ENCODE assay signal across 13 cellular contexts in genomic region chr10:34407227-34407626, GRCh38.
A peak's percentile ranks its signal among the peaks of the same experiment; 100 is the strongest.
DNase-seq lines count a peak whose midpoint lies in the region; ATAC-seq and TF ChIP-seq lines count a peak whose summit lies in the region.
"Had no signal": no experiment of that assay in that cellular context is flagged by ENCODE, and none has a peak within 500 bp of the region (broad histone marks: within the 10 kb centered on the region; RNA-seq: fewer than 3 reads in every experiment).

No MANE protein-coding gene starts in this region.

- peak; percentile 44 for ATAC-seq in Right ventricle myocardium inferior
- ATAC-seq in SK-N-SH treated with all-trans-retinoic acid at 6 μM for 48 hours, result peak; percentile 53
- peak; percentile 59 to 67 for ATAC-seq in right cardiac atrium

- H3K27ac ChIP-seq in right atrium auricular region, result no peak overlapping the region
- no peak overlapping the region for H3K27ac ChIP-seq in right cardiac atrium (ENCODE audit: low read length)
- no peak overlapping the region for H3K27ac ChIP-seq in RWPE1
- H3K27ac ChIP-seq: adrenal gland, epithelial cell of prostate had no signal

- H3K9me3 Mint-ChIP-seq in activated CD4-positive, alpha-beta memory T cell treated with anti-CD3 and anti-CD28 coated beads for 36 hours, result no peaks in the 10 kb centered on the region
- peaks cover 4% of the 10 kb centered on the region for H3K9me3 Mint-ChIP-seq in type B pancreatic cell

- no peaks in the 10 kb centered on the region for H3K9me3 ChIP-seq in right atrium auricular region
- no peaks in the 10 kb centered on the region for H3K9me3 ChIP-seq in right cardiac atrium (ENCODE audit: control insufficient read depth, low read length)
- H3K9me3 ChIP-seq: adrenal gland had no signal

- no peaks in the 10 kb centered on the region for H3K4me1 Mint-ChIP-seq in activated CD4-positive, alpha-beta memory T cell treated with anti-CD3 and anti-CD28 coated beads for 36 hours (ENCODE audit: low read depth)
- H3K4me1 Mint-ChIP-seq in type B pancreatic cell (ENCODE audit: unreplicated experiment), result peaks cover 46% of the 10 kb centered on the region

- H3K27me3 Mint-ChIP-seq in activated CD4-positive, alpha-beta memory T cell treated with anti-CD3 and anti-CD28 coated beads for 36 hours, result peaks cover 8% of the 10 kb centered on the region
- H3K27me3 Mint-ChIP-seq in type B pancreatic cell, result no peaks in the 10 kb centered on the region

- H3K36me3 ChIP-seq in right atrium auricular region, result no peaks in the 10 kb centered on the region
- H3K36me3 ChIP-seq: adrenal gland had no signal

- POLR2A ChIA-PET in activated CD4-positive, alpha-beta memory T cell treated with anti-CD3 and anti-CD28 coated beads for 36 hours (lab: Charles Lee), result no interaction called here
- POLR2A ChIA-PET in RWPE1 (lab: Yijun Ruan, JAX; ENCODE audit: low non-redundant PET), result no interaction called here

- H3K4me3 ChIP-seq in right atrium auricular region (no peak overlapping the region), right cardiac atrium (ENCODE audit: low read length) (no peak overlapping the region)
- H3K4me3 ChIP-seq: adrenal gland had no signal

- CTCF ChIA-PET in activated CD4-positive, alpha-beta memory T cell treated with anti-CD3 and anti-CD28 coated beads for 36 hours (lab: Charles Lee), result no interaction called here
- CTCF ChIA-PET in RWPE1 (lab: Yijun Ruan, JAX), result no interaction called here

- no peak overlapping the region for H3K27ac Mint-ChIP-seq in activated CD4-positive, alpha-beta memory T cell treated with anti-CD3 and anti-CD28 coated beads for 36 hours
- no peak overlapping the region for H3K27ac Mint-ChIP-seq in type B pancreatic cell

- WGBS in right cardiac atrium, result 53% methylated on average over 5 of the region's 5 CpGs

- H3K27me3 ChIP-seq in right atrium auricular region (no peaks in the 10 kb centered on the region), right cardiac atrium (ENCODE audit: control insufficient read depth, insufficient read depth) (no peaks in the 10 kb centered on the region)
- H3K27me3 ChIP-seq: adrenal gland had no signal

- peaks cover 0 to 5% of the 10 kb centered on the region in 2 donors for H3K4me1 ChIP-seq in right atrium auricular region
- peaks cover 5% of the 10 kb centered on the region for H3K4me1 ChIP-seq in right cardiac atrium (ENCODE audit: control insufficient read depth, insufficient read depth, low read length)

- no peak overlapping the region for H3K4me3 Mint-ChIP-seq in activated CD4-positive, alpha-beta memory T cell treated with anti-CD3 and anti-CD28 coated beads for 36 hours
- no peak overlapping the region for H3K4me3 Mint-ChIP-seq in type B pancreatic cell

- intact Hi-C loops in Right ventricle myocardium inferior (cut with DNase I), result no loop called here
- intact Hi-C loops in right cardiac atrium (cut with DNase I), result no loop called here
- intact Hi-C loops in activated CD4-positive, alpha-beta memory T cell treated with anti-CD3 and anti-CD28 coated beads for 36 hours (cut with micrococcal nuclease), result no loop called here

- no peaks in the 10 kb centered on the region for H3K36me3 Mint-ChIP-seq in activated CD4-positive, alpha-beta memory T cell treated with anti-CD3 and anti-CD28 coated beads for 36 hours
- peaks cover 6% of the 10 kb centered on the region for H3K36me3 Mint-ChIP-seq in type B pancreatic cell

- no peak for TF ChIP-seq CTCF in right atrium auricular region (IDR thresholded peaks at IDR 0.05)
- no peak for TF ChIP-seq CTCF in type B pancreatic cell (conservative IDR thresholded peaks at IDR 0.05)
- no peak for TF ChIP-seq CTCF in RWPE1 (conservative IDR thresholded peaks at IDR 0.05; ENCODE audit: low read depth)

- DNase-seq in Right ventricle myocardium inferior (ENCODE audit: missing footprints), result no peak
- DNase-seq in right atrium auricular region (ENCODE audit: low spot score), result no peak
- peak; percentile 21 to 43 (median 30) for DNase-seq in right cardiac atrium
- DNase-seq in NCI-H2196 (lab: John Stamatoyannopoulos, UW; ENCODE audit: unreplicated experiment), result no peak
- no peak for DNase-seq in activated CD4-positive, alpha-beta memory T cell treated with anti-CD3 and anti-CD28 coated beads for 36 hours
- no peak for DNase-seq in type B pancreatic cell (ENCODE audit: extremely low spot score, unreplicated experiment)
- no peak for DNase-seq in RWPE1 (ENCODE audit: low spot score)
- DNase-seq: NCI-H2081 treated with DMSO at 0.1 percent for 48 hours; nucleus accumbens; stimulated activated CD4-positive, alpha-beta T cell treated with anti-CD3 and anti-CD28 coated beads, Interleukin-4, amount 100 ng/mL, for 1 hour had no signal

TF ChIP-seq in SK-N-SH treated with all-trans-retinoic acid at 6 μM for 48 hours, 23 proteins besides CTCF, POLR2A, EP300 and RAD21:
- TF ChIP-seq ZNF70 (CRISPR knock-in tag; IDR thresholded peaks at IDR 0.05) (no peak), TOX (CRISPR knock-in tag; IDR thresholded peaks at IDR 0.05; ENCODE audit: borderline replicate concordance) (no peak), RARB (CRISPR knock-in tag; IDR thresholded peaks at IDR 0.05) (no peak), TCF4 (CRISPR knock-in tag; IDR thresholded peaks at IDR 0.05; ENCODE audit: borderline replicate concordance) (no peak), ZFP3 (CRISPR knock-in tag; IDR thresholded peaks at IDR 0.05) (no peak), ESRRG (CRISPR knock-in tag; IDR thresholded peaks at IDR 0.05) (no peak), ZFP30 (CRISPR knock-in tag; IDR thresholded peaks at IDR 0.05) (no peak), PATZ1 (CRISPR knock-in tag; IDR thresholded peaks at IDR 0.05; ENCODE audit: borderline replicate concordance) (no peak), CREB5 (CRISPR knock-in tag; IDR thresholded peaks at IDR 0.05; ENCODE audit: low read depth) (no peak), ZC3H10 (CRISPR knock-in tag; IDR thresholded peaks at IDR 0.05) (no peak), BACH2 (CRISPR knock-in tag; IDR thresholded peaks at IDR 0.05; ENCODE audit: borderline replicate concordance) (no peak), TSHZ2 (CRISPR knock-in tag; IDR thresholded peaks at IDR 0.05) (no peak), SNAI2 (CRISPR knock-in tag; IDR thresholded peaks at IDR 0.05) (no peak)

Comparison
In these comparisons a context has a peak if more than half of its experiments do, and no peak if none do; other contexts are left out.
1. DNase-seq: peak in right cardiac atrium (3 of 3); none in Right ventricle myocardium inferior (single experiment), right atrium auricular region (single experiment), NCI-H2196 (single experiment), activated CD4-positive, alpha-beta memory T cell treated with anti-CD3 and anti-CD28 coated beads for 36 hours (single experiment), type B pancreatic cell (single experiment) and RWPE1 (single experiment).
2. Peak in every context shown above with its lines, with median percentiles within 50 percentile points of each other: ATAC-seq.